15 cellular contexts compared by ENCODE assay signal in the genomic region with DNA sequence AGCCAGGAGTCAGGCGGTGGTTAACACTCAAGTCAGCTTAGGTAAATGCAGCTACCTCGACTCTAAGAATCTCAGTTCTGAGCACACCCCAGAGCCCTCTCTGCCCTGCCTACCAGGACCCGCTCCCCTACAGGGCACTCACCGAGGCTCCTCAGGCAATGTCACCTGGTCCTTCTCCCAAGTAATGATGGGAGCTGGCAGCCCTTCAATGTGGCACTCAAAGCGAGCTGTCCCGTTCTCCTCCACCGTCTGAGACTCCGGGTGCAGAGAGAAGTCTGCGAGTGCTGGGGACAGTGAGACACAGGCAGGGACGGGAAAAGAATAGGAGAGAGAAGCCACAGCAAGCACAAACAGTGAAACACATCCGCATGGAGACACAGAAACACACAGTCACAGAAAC. TPM values are rescaled to one million over a fixed set of nuclear protein-coding genes. Genes with fewer than 3 reads are reported as not detected.
DNase-seq lines count a peak whose midpoint lies in the region; ATAC-seq, FAIRE-seq and TF ChIP-seq lines count a peak whose summit lies in the region.
"Had no signal": no experiment of that assay in that cellular context is flagged by ENCODE, and none has a peak within 500 bp of the region (broad histone marks: within the 10 kb centered on the region; RNA-seq: fewer than 3 reads in every experiment).

No MANE protein-coding gene starts in this region.

- H3K4me3 ChIP-seq in GM12878 (no peak overlapping the region), thyroid gland (replicated peaks in 1 of 3) (no peak overlapping the region)
- H3K4me3 ChIP-seq: SJSA1 had no signal

- H3K9me3 ChIP-seq in GM12878 (replicated peaks; ENCODE audit: control insufficient read depth, insufficient read depth, low read length) (no peaks in the 10 kb centered on the region), thyroid gland (no peaks in the 10 kb centered on the region)
- H3K9me3 ChIP-seq: SJSA1 had no signal

- CTCF ChIA-PET in GM12878 (lab: Yijun Ruan, JAX), result interaction anchor here (1.2 to 1.3 kb wide), 2 partner anchors 10 to 17 kb away, joined by 5 to 8 read pairs; no protein-coding TSS in a partner anchor

- no peak for TF ChIP-seq EP300 in GM12878 (IDR thresholded peaks at IDR 0.05; ENCODE audit: borderline replicate concordance in 1 of 2, control insufficient read depth in 1 of 2, low read depth in 2 of 2, low read length in 2 of 2)

- TF ChIP-seq CTCF in GM12878 (IDR thresholded peaks at IDR 0.05 in 2 of 3, conservative IDR thresholded peaks at IDR 0.05 in 1 of 3; ENCODE audit: control insufficient read depth in 2 of 3, extremely low read depth in 1 of 3, insufficient read depth in 1 of 3, low read depth in 3 of 3, low read length in 3 of 3), result no peak
- no peak for TF ChIP-seq CTCF in thyroid gland (IDR thresholded peaks at IDR 0.05)

- RAD21 ChIA-PET in GM12878 (lab: Charles Lee; ENCODE audit: unreplicated experiment), result interaction anchor here (1.2 kb wide), 1 partner anchor 12 kb away, joined by 5 read pairs; no protein-coding TSS in a partner anchor

- no peak for TF ChIP-seq RAD21 in GM12878 (IDR thresholded peaks at IDR 0.05; ENCODE audit: insufficient read depth, low read depth, low read length)

- BruUV-seq in GM12878 (replicated peaks; lab: Mats Ljungman, UMichigan), result no TSS peak

- SMC1A ChIA-PET in GM12878 (lab: Charles Lee; ENCODE audit: uncharacterized antibody, unreplicated experiment), result interaction anchor here (1.0 to 5.4 kb wide), 2 partner anchors 8 to 11 kb away, joined by 3 to 38 read pairs; a partner anchor contains a TSS

- no peaks in the 10 kb centered on the region for H3K9me3 Mint-ChIP-seq in activated T-helper 2 cell treated with anti-CD3 and anti-CD28 coated beads, Interferon-gamma antibody, Interleukin-2, Interleukin-4, amounts not matched to agents 10 μg/mL and 5 μg/mL and 100 μg/mL, durations not matched to agents 14 hours and 24 hours and 36 hours
- H3K9me3 Mint-ChIP-seq: CD8-positive, alpha-beta T cell had no signal

- H3K36me3 ChIP-seq in GM12878 (ENCODE audit: control insufficient read depth in 2 of 2, insufficient read depth in 2 of 2, low read length in 1 of 2) (no peaks in the 10 kb centered on the region), thyroid gland (no peaks in the 10 kb centered on the region)
- H3K36me3 ChIP-seq: SJSA1 had no signal

- DNase-seq in GM12878 (ENCODE audit: low read depth, low spot score), result no peak
- peak; percentile 10 for DNase-seq in midbrain (lab: John Stamatoyannopoulos, UW)
- DNase-seq in thyroid gland, result peak; percentile 76 to 83
- DNase-seq in activated T-helper 2 cell treated with anti-CD3 and anti-CD28 coated beads, Interferon-gamma antibody, Interleukin-2, Interleukin-4, amounts not matched to agents 10 μg/mL and 5 μg/mL and 100 μg/mL, durations not matched to agents 14 hours and 24 hours and 36 hours (ENCODE audit: low spot score), result no peak
- DNase-seq in activated T-cell treated with anti-CD3 and anti-CD28 coated beads, Interleukin-2, amount 50 U/mL, for 1 hour, result no peak
- DNase-seq: CD8-positive, alpha-beta T cell; NCI-H187 treated with DMSO at 0.1 percent for 48 hours; NCI-H2171; NCI-H446 treated with DMSO at 0.1 percent for 48 hours; NCI-H82 had no signal

- ATAC-seq in GM19023 (IDR thresholded peaks at IDR 0.05; ENCODE audit: unreplicated experiment), result peak; percentile 5
- ATAC-seq in GM12878, result peak; percentile 5; the same call in 2 of the 3 replicates
- no peak for ATAC-seq in HG03521 (IDR thresholded peaks at IDR 0.05; ENCODE audit: unreplicated experiment)
- ATAC-seq: CD8-positive, alpha-beta T cell had no signal

- no peaks in the 10 kb centered on the region for H3K79me2 ChIP-seq in GM12878 (ENCODE audit: control insufficient read depth, insufficient read depth, low read length)

- H3K27ac ChIP-seq in GM12878 (ENCODE audit: control insufficient read depth, insufficient read depth) (no peak overlapping the region), thyroid gland (peak overlapping the region; percentile 79 to 91 (median 86))
- H3K27ac ChIP-seq: SJSA1 had no signal

- H3K9ac ChIP-seq in GM12878 (ENCODE audit: control insufficient read depth, insufficient read depth, low read length), result no peak overlapping the region

- TF ChIP-seq POLR2A in GM12878 (IDR thresholded peaks at IDR 0.05; ENCODE audit: low read depth, low read length) (no peak), thyroid gland (IDR thresholded peaks at IDR 0.05) (peak in 1 of 2 donors; percentile 14)

- no peaks in the 10 kb centered on the region for H3K36me3 Mint-ChIP-seq in activated T-helper 2 cell treated with anti-CD3 and anti-CD28 coated beads, Interferon-gamma antibody, Interleukin-2, Interleukin-4, amounts not matched to agents 10 μg/mL and 5 μg/mL and 100 μg/mL, durations not matched to agents 14 hours and 24 hours and 36 hours (ENCODE audit: low read depth)
- H3K36me3 Mint-ChIP-seq: CD8-positive, alpha-beta T cell had no signal

- in situ Hi-C loops in GM12878 (cut with MboI), result no loop called here

- H3K27me3 ChIP-seq in GM12878 (replicated peaks in 1 of 2; ENCODE audit: control insufficient read depth in 2 of 2, insufficient read depth in 2 of 2, low read length in 1 of 2) (no peaks in the 10 kb centered on the region), thyroid gland (no peaks in the 10 kb centered on the region)
- H3K27me3 ChIP-seq: SJSA1 had no signal

- H3K27me3 Mint-ChIP-seq in activated T-helper 2 cell treated with anti-CD3 and anti-CD28 coated beads, Interferon-gamma antibody, Interleukin-2, Interleukin-4, amounts not matched to agents 10 μg/mL and 5 μg/mL and 100 μg/mL, durations not matched to agents 14 hours and 24 hours and 36 hours (ENCODE audit: low read depth), result peaks cover 25% of the 10 kb centered on the region

- H3K4me2 ChIP-seq in GM12878 (ENCODE audit: control insufficient read depth, insufficient read depth), result peak overlapping the region; percentile 45

- H3K4me1 Mint-ChIP-seq in activated T-helper 2 cell treated with anti-CD3 and anti-CD28 coated beads, Interferon-gamma antibody, Interleukin-2, Interleukin-4, amounts not matched to agents 10 μg/mL and 5 μg/mL and 100 μg/mL, durations not matched to agents 14 hours and 24 hours and 36 hours (ENCODE audit: low read depth), result peaks cover 3% of the 10 kb centered on the region

- no peak overlapping the region for H2AFZ ChIP-seq in GM12878 (ENCODE audit: control insufficient read depth, low read depth, low read length)

- intact Hi-C loops in GM12878 (cut with micrococcal nuclease; ENCODE audit: unreplicated experiment) (no loop called here), thyroid gland (cut with DNase I) (no loop called here)
- intact Hi-C loops in activated T-helper 2 cell treated with anti-CD3 and anti-CD28 coated beads, Interferon-gamma antibody, Interleukin-2, Interleukin-4, amounts not matched to agents 10 μg/mL and 5 μg/mL and 100 μg/mL, durations not matched to agents 14 hours and 24 hours and 36 hours (cut with micrococcal nuclease), result no loop called here

- FAIRE-seq in GM12878 (lab: Jason Lieb, UNC), result no peak

- H4K20me1 ChIP-seq in GM12878 (ENCODE audit: control insufficient read depth, insufficient read depth), result no peaks in the 10 kb centered on the region

- H3K4me3 Mint-ChIP-seq in activated T-helper 2 cell treated with anti-CD3 and anti-CD28 coated beads, Interferon-gamma antibody, Interleukin-2, Interleukin-4, amounts not matched to agents 10 μg/mL and 5 μg/mL and 100 μg/mL, durations not matched to agents 14 hours and 24 hours and 36 hours (ENCODE audit: low read depth), result no peak overlapping the region
- H3K4me3 Mint-ChIP-seq: CD8-positive, alpha-beta T cell had no signal

- H3K27ac Mint-ChIP-seq in activated T-helper 2 cell treated with anti-CD3 and anti-CD28 coated beads, Interferon-gamma antibody, Interleukin-2, Interleukin-4, amounts not matched to agents 10 μg/mL and 5 μg/mL and 100 μg/mL, durations not matched to agents 14 hours and 24 hours and 36 hours, result no peak overlapping the region
- H3K27ac Mint-ChIP-seq: CD8-positive, alpha-beta T cell had no signal

- H3K4me1 ChIP-seq in GM12878 (ENCODE audit: control insufficient read depth, insufficient read depth, low read length), result peaks cover 24% of the 10 kb centered on the region
- H3K4me1 ChIP-seq in thyroid gland, result peaks cover 32 to 40% of the 10 kb centered on the region in 2 donors

- POLR2A ChIA-PET in GM12878 (lab: Charles Lee), result interaction anchor here (3.5 kb wide), 1 partner anchor 11 kb away, joined by 14 read pairs; a partner anchor contains a TSS

- 65% methylated on average over 11 of the region's 11 CpGs for WGBS in GM12878 (ENCODE audit: insufficient coverage, insufficient replicate concordance, low lambda C conversion rate, missing lambda C conversion rate)
- WGBS in thyroid gland, 2 donors, result 52 to 61% methylated on average over 11 of the region's 11 CpGs

RNA-seq across cellular contexts. Expression of a gene that starts 12.7 kb away (rescaled TPM):
- total RNA-seq in GM12878 (2013; cell fraction: nucleolus; rRNA removed), result 10.0 and 14.3 TPM in 2 replicates
- total RNA-seq in GM12878 (2014; rRNA removed) (0.05 and 0.06 TPM in 2 replicates), GM12878 (2014; rRNA removed; fragmentation: Illumina TruSeq; extraction: Trizol) (0.04 and 0.09 TPM in 2 replicates), GM12878 (2021) (0.21 and 0.74 TPM in 2 replicates), thyroid gland (10 to 100 TPM in 3 of 4 donors, 1 to 10 TPM in 1; 4.6 to 15.9 (median 10.6) TPM)
- 0.16 TPM for polyA plus RNA-seq in GM12878 (2011; ENCODE audit: low read depth)
- polyA plus RNA-seq in GM12878 (2011; rRNA removed) (0.18 and 0.27 TPM in 2 replicates), GM12878 (2014; fragmentation: Illumina TruSeq; extraction: Trizol) (0.18 and 0.29 TPM in 2 replicates), GM12878 (2014; fragmentation: Nextera tagmentation; extraction: Ambion mirVana) (under 1 TPM; 0.08 to 0.16 TPM), GM12878 (2014; rRNA removed) (0.24 and 0.41 TPM in 2 replicates), GM12878 (2016; fragmentation: Nextera tagmentation; extraction: Ambion mirVana) (under 1 TPM; 0.06 to 0.17 TPM)
- polyA plus RNA-seq in GM12878 (2011; cell fraction: cytosol; rRNA removed), result 0.19 and 0.22 TPM in 2 replicates
- polyA plus RNA-seq in GM12878 (2011; cell fraction: nucleus; rRNA removed), result 1.8 and 2.2 TPM in 2 replicates
- 0.37 and 0.55 TPM in 2 replicates for polyA plus RNA-seq in GM12878 (2012)
- 0.15 and 1.8 TPM in 2 replicates for polyA minus RNA-seq in GM12878 (2011; rRNA and poly(A)+ RNA removed)
- polyA minus RNA-seq in GM12878 (2011; cell fraction: cytosol; rRNA and poly(A)+ RNA removed), result not detected in 2 replicates
- 0.97 and 1.1 TPM in 2 replicates for polyA minus RNA-seq in GM12878 (2011; cell fraction: nucleus; rRNA and poly(A)+ RNA removed)
- total RNA-seq in activated T-helper 2 cell treated with anti-CD3 and anti-CD28 coated beads, Interferon-gamma antibody, Interleukin-2, Interleukin-4, amounts not matched to agents 10 μg/mL and 5 μg/mL and 100 μg/mL, durations not matched to agents 14 hours and 24 hours and 36 hours, result 0.18 and 0.39 TPM in 2 replicates

RNA-seq across cellular contexts. Expression of a gene that starts 32.2 kb away (rescaled TPM):
- not detected in 2 replicates for total RNA-seq in GM12878 (2013; cell fraction: nucleolus; rRNA removed)
- not detected in 2 replicates for total RNA-seq in GM12878 (2014; rRNA removed)
- total RNA-seq in GM12878 (2014; rRNA removed; fragmentation: Illumina TruSeq; extraction: Trizol), result not detected in 2 replicates
- 0.10 and 0.13 TPM in 2 replicates for total RNA-seq in GM12878 (2021)
- polyA plus RNA-seq in GM12878 (2011; ENCODE audit: low read depth), result not detected
- not detected in 2 replicates for polyA plus RNA-seq in GM12878 (2011; rRNA removed)
- polyA plus RNA-seq in GM12878 (2011; cell fraction: cytosol; rRNA removed), result not detected in 2 replicates
- polyA plus RNA-seq in GM12878 (2011; cell fraction: nucleus; rRNA removed), result not detected in 2 replicates
- not detected in 2 replicates for polyA plus RNA-seq in GM12878 (2012)
- not detected in 2 replicates for polyA plus RNA-seq in GM12878 (2014; fragmentation: Illumina TruSeq; extraction: Trizol)
- not detected for polyA plus RNA-seq in GM12878 (2014; fragmentation: Nextera tagmentation; extraction: Ambion mirVana)
- polyA plus RNA-seq in GM12878 (2014; rRNA removed), result not detected in 2 replicates
- polyA plus RNA-seq in GM12878 (2016; fragmentation: Nextera tagmentation; extraction: Ambion mirVana), result under 1 TPM; 0.15 to 0.20 TPM
- polyA minus RNA-seq in GM12878 (2011; rRNA and poly(A)+ RNA removed), result not detected in 2 replicates
- polyA minus RNA-seq in GM12878 (2011; cell fraction: cytosol; rRNA and poly(A)+ RNA removed), result not detected in 2 replicates
- polyA minus RNA-seq in GM12878 (2011; cell fraction: nucleus; rRNA and poly(A)+ RNA removed), result not detected in 2 replicates
- total RNA-seq in thyroid gland, result 1 to 10 TPM in 1 of 4 donors, under 1 TPM in 3; 0.22 to 1.5 (median 0.61) TPM
- not detected in 2 replicates for total RNA-seq in activated T-helper 2 cell treated with anti-CD3 and anti-CD28 coated beads, Interferon-gamma antibody, Interleukin-2, Interleukin-4, amounts not matched to agents 10 μg/mL and 5 μg/mL and 100 μg/mL, durations not matched to agents 14 hours and 24 hours and 36 hours
- total RNA-seq: CD8-positive, alpha-beta T cell; Daoy; LHCN-M2; SJSA1 had no signal

Comparison
In these comparisons a context has a peak if more than half of its experiments do, and no peak if none do; other contexts are left out.
1. DNase-seq: peak in midbrain (single experiment) and thyroid gland (2 of 2); none in GM12878 (single experiment), activated T-helper 2 cell treated with anti-CD3 and anti-CD28 coated beads, Interferon-gamma antibody, Interleukin-2, Interleukin-4, amounts not matched to agents 10 μg/mL and 5 μg/mL and 100 μg/mL, durations not matched to agents 14 hours and 24 hours and 36 hours (single experiment) and activated T-cell treated with anti-CD3 and anti-CD28 coated beads, Interleukin-2, amount 50 U/mL, for 1 hour (single experiment).